ENCODE assay signal across 8 cellular contexts in genomic region chr5:180830253-180831138, GRCh38. TPM values are rescaled to one million over a fixed set of nuclear protein-coding genes. Genes with fewer than 3 reads are reported as not detected.
A peak's percentile ranks its signal among the peaks of the same experiment; 100 is the strongest.
DNase-seq lines count a peak whose midpoint lies in the region; TF ChIP-seq lines count a peak whose summit lies in the region.

No MANE protein-coding gene starts in this region.

- no peaks in the 10 kb centered on the region for H3K27me3 Mint-ChIP-seq in activated CD4-positive, alpha-beta T cell treated with anti-CD3 and anti-CD28 coated beads, Interleukin-2, amount 10 ng/mL, durations not matched to agents 24 days and 14 days

- peaks cover 40% of the 10 kb centered on the region for H3K4me1 Mint-ChIP-seq in activated CD4-positive, alpha-beta T cell treated with anti-CD3 and anti-CD28 coated beads, Interleukin-2, amount 10 ng/mL, durations not matched to agents 24 days and 14 days

- peak; percentile 59 for DNase-seq in GM10266 (ENCODE audit: extremely low spot score)
- DNase-seq in H7, result peak; percentile 80
- peak; percentile 35 for DNase-seq in NCI-H1105 (lab: John Stamatoyannopoulos, UW)
- DNase-seq in activated CD4-positive, alpha-beta T cell treated with anti-CD3 and anti-CD28 coated beads, Interleukin-2, amount 10 ng/mL, durations not matched to agents 24 days and 14 days, result peak; percentile 91
- peak; percentile 20 for DNase-seq in dedifferentiated amniotic fluid mesenchymal stem cell (ENCODE audit: extremely low spot score)
- DNase-seq in medulla oblongata (ENCODE audit: extremely low spot score), result peak; percentile 74
- peak; percentile 44 for DNase-seq in stimulated activated CD8-positive, alpha-beta memory T cell treated with anti-CD3 and anti-CD28 coated beads, Interleukin-15, amount 100 ng/mL, for 1 hour (ENCODE audit: low read depth)
- DNase-seq in GOT3 (lab: John Stamatoyannopoulos, UW), result no peak

- no peaks in the 10 kb centered on the region for H3K9me3 Mint-ChIP-seq in activated CD4-positive, alpha-beta T cell treated with anti-CD3 and anti-CD28 coated beads, Interleukin-2, amount 10 ng/mL, durations not matched to agents 24 days and 14 days

- intact Hi-C loops in activated CD4-positive, alpha-beta T cell treated with anti-CD3 and anti-CD28 coated beads, Interleukin-2, amount 10 ng/mL, durations not matched to agents 24 days and 14 days (cut with micrococcal nuclease), result loop anchor here (1.0 kb wide), 2 partner anchors 20 to 28 kb away; partner anchors contain the start of gene MGAT1

- peaks cover 40% of the 10 kb centered on the region for H3K36me3 Mint-ChIP-seq in activated CD4-positive, alpha-beta T cell treated with anti-CD3 and anti-CD28 coated beads, Interleukin-2, amount 10 ng/mL, durations not matched to agents 24 days and 14 days (ENCODE audit: low read depth)

- H3K27ac Mint-ChIP-seq in activated CD4-positive, alpha-beta T cell treated with anti-CD3 and anti-CD28 coated beads, Interleukin-2, amount 10 ng/mL, durations not matched to agents 24 days and 14 days, result peak overlapping the region; percentile 99

- TF ChIP-seq CTCF in GM10266 (IDR thresholded peaks at IDR 0.05; ENCODE audit: control insufficient read depth, insufficient read depth, low read depth, missing control alignments), result no peak

- H3K4me3 Mint-ChIP-seq in activated CD4-positive, alpha-beta T cell treated with anti-CD3 and anti-CD28 coated beads, Interleukin-2, amount 10 ng/mL, durations not matched to agents 24 days and 14 days, result peak overlapping the region; percentile 93

- H3K4me3 ChIP-seq in H7 (ENCODE audit: insufficient read depth, low read depth, low read length), result peak overlapping the region; percentile 62

- H3K36me3 ChIP-seq in H7 (replicated peaks; ENCODE audit: control insufficient read depth, insufficient read depth, low read length), result peaks cover 1% of the 10 kb centered on the region; the same call in 1 of the 2 replicates

- peaks cover 19% of the 10 kb centered on the region; the same call in 1 of the 2 replicates for H3K27me3 ChIP-seq in H7 (ENCODE audit: control insufficient read depth, insufficient read depth, low read length)

RNA-seq across cellular contexts. Expression of gene MGAT1, which starts 27.9 kb away (rescaled TPM):
- total RNA-seq in H7 (2014; rRNA removed; shearing (Covaris generic)), result 76.1 and 77.8 TPM in 2 replicates
- total RNA-seq in activated CD4-positive, alpha-beta T cell treated with anti-CD3 and anti-CD28 coated beads, Interleukin-2, amount 10 ng/mL, durations not matched to agents 24 days and 14 days, result 119 and 122 TPM in 2 replicates

RNA-seq across cellular contexts. Expression of gene ZFP62, which starts 30.6 kb away (rescaled TPM):
- 20.6 and 31.1 TPM in 2 replicates for total RNA-seq in H7 (2014; rRNA removed; shearing (Covaris generic))
- total RNA-seq in activated CD4-positive, alpha-beta T cell treated with anti-CD3 and anti-CD28 coated beads, Interleukin-2, amount 10 ng/mL, durations not matched to agents 24 days and 14 days, result 26.7 and 28.0 TPM in 2 replicates
